ENCODE assay signal across 8 cellular contexts in genomic region chr7:135147341-135147898, GRCh38. TPM values are rescaled to one million over a fixed set of nuclear protein-coding genes. Genes with fewer than 3 reads are reported as not detected.
A peak's percentile ranks its signal among the peaks of the same experiment; 100 is the strongest.
DNase-seq lines count a peak whose midpoint lies in the region; ATAC-seq and TF ChIP-seq lines count a peak whose summit lies in the region.

No MANE protein-coding gene starts in this region.

- ATAC-seq in left cardiac atrium (peak; percentile 42 to 60), HG02623 (IDR thresholded peaks at IDR 0.05; ENCODE audit: unreplicated experiment) (no peak)
- ATAC-seq in stimulated activated naive CD8-positive, alpha-beta T cell treated with anti-CD3 and anti-CD28 coated beads, Interleukin-15, Interleukin-2, amounts not matched to agents 100 U/mL and 50 U/mL, for 24 hours = peak; percentile 12

- no peaks in the 10 kb centered on the region for H3K27me3 Mint-ChIP-seq in neural progenitor cell (ENCODE audit: insufficient read depth, low read depth)

- TF ChIP-seq CTCF in HFF-Myc (IDR thresholded peaks at IDR 0.05; ENCODE audit: low read depth, low read length, missing control alignments) = no peak
- TF ChIP-seq CTCF in WI38 (IDR thresholded peaks at IDR 0.05; ENCODE audit: low read depth, low read length) = no peak
- no peak for TF ChIP-seq CTCF in neural progenitor cell (IDR thresholded peaks at IDR 0.05)

- no peaks in the 10 kb centered on the region for H4K20me1 ChIP-seq in neural progenitor cell (ENCODE audit: low read depth)

- intact Hi-C loops in left cardiac atrium (cut with DNase I) = loop anchor here in 1 of 2 donors (10.0 kb wide), 1 partner anchor 163 kb away; the partner anchor contains the start of gene AGBL3

- H3K27ac ChIP-seq in neural progenitor cell = no peak overlapping the region

- H3K4me3 Mint-ChIP-seq in neural progenitor cell = no peak overlapping the region

- H3K9ac ChIP-seq in neural progenitor cell = no peak overlapping the region

- H2AFZ ChIP-seq in neural progenitor cell (replicated peaks) = no peak overlapping the region

- peak overlapping the region; percentile 25 for H3K4me3 ChIP-seq in HFF-Myc (replicated peaks; ENCODE audit: low read depth, low read length)
- H3K4me3 ChIP-seq in WI38 (ENCODE audit: low read depth, low read length) = peak overlapping the region; percentile 59
- H3K4me3 ChIP-seq in neural progenitor cell = no peak overlapping the region

- H3K36me3 Mint-ChIP-seq in neural progenitor cell = no peaks in the 10 kb centered on the region

- H3K4me1 Mint-ChIP-seq in neural progenitor cell = no peaks in the 10 kb centered on the region

- no peak overlapping the region for H3K27ac Mint-ChIP-seq in neural progenitor cell

- H3K9me3 ChIP-seq in neural progenitor cell (ENCODE audit: low read depth) = no peaks in the 10 kb centered on the region

- peak; percentile 43 for DNase-seq in CD1c-positive myeloid dendritic cell (ENCODE audit: extremely low spot score)
- no peak for DNase-seq in HFF-Myc (ENCODE audit: extremely low read depth, low read depth)
- no peak for DNase-seq in left cardiac atrium
- DNase-seq in stimulated activated naive CD8-positive, alpha-beta T cell treated with anti-CD3 and anti-CD28 coated beads, Interleukin-15, Interleukin-2, amounts not matched to agents 100 U/mL and 50 U/mL, for 24 hours = no peak
- DNase-seq in neural progenitor cell (ENCODE audit: low spot score) = no peak
- DNase-seq in UCSD-AML1 (lab: John Stamatoyannopoulos, UW; ENCODE audit: unreplicated experiment) = no peak

- H3K27me3 ChIP-seq in neural progenitor cell = no peaks in the 10 kb centered on the region

- H3K79me2 ChIP-seq in neural progenitor cell (ENCODE audit: low read depth) = no peaks in the 10 kb centered on the region

- H3K4me2 ChIP-seq in neural progenitor cell = no peak overlapping the region

- no peaks in the 10 kb centered on the region for H3K36me3 ChIP-seq in neural progenitor cell

- H3F3A ChIP-seq in neural progenitor cell (ENCODE audit: low read depth) = no peaks in the 10 kb centered on the region

- no peaks in the 10 kb centered on the region for H3K4me1 ChIP-seq in neural progenitor cell

- H3K9me3 Mint-ChIP-seq in neural progenitor cell = no peaks in the 10 kb centered on the region

RNA-seq across cellular contexts. Expression of gene TMEM140, which starts 0.5 kb away (rescaled TPM):
- total RNA-seq in left cardiac atrium = 10 to 100 TPM in 1 of 2 donors, 1 to 10 TPM in 1; 10.0 to 12.0 TPM
- total RNA-seq in neural progenitor cell (ENCODE audit: low replicate concordance) = not detected in 2 replicates

RNA-seq across cellular contexts. Expression of gene CYREN, which starts 23.1 kb away (rescaled TPM):
- total RNA-seq in left cardiac atrium (10 to 100 TPM; 25.9 to 28.8 TPM), neural progenitor cell (ENCODE audit: low replicate concordance) (26.9 and 52.2 TPM in 2 replicates)

Comparison
In these comparisons a context has a peak if more than half of its experiments do, and no peak if none do; other contexts are left out.
1. RNA of gene TMEM140, which starts 0.5 kb away (total RNA-seq): 10.0 to 12.0 TPM in left cardiac atrium; not detected in neural progenitor cell; every median in the first group is over 10 times any median in the second.